ENCODE assay signal across 9 cellular contexts in genomic region chr16:84806256-84806889, GRCh38. TPM values are rescaled to one million over a fixed set of nuclear protein-coding genes. Genes with fewer than 3 reads are reported as not detected.
DNase-seq lines count a peak whose midpoint lies in the region; ATAC-seq, FAIRE-seq and TF ChIP-seq lines count a peak whose summit lies in the region.
"Had no signal": no experiment of that assay in that cellular context is flagged by ENCODE, and none has a peak within 500 bp of the region (broad histone marks: within the 10 kb centered on the region; RNA-seq: fewer than 3 reads in every experiment).

No MANE protein-coding gene starts in this region.

- H4K20me1 ChIP-seq in BLaER1 treated with 17β-estradiol and CSF1 and Interleukin-3, amounts not matched to agents 10 nM and 100 nM = no peaks in the 10 kb centered on the region
- H4K20me1 ChIP-seq in HepG2 (ENCODE audit: insufficient read depth, low read length) = no peaks in the 10 kb centered on the region

- TF ChIP-seq CTCF in HepG2 (CRISPR knock-in tag; IDR thresholded peaks at IDR 0.05) (no peak), prostate gland (IDR thresholded peaks at IDR 0.05) (no peak)

- DNase-seq in KBM-7 (peak; percentile 91), amniotic stem cell (lab: John Stamatoyannopoulos, UW) (peak; percentile 85), HepG2 (ENCODE audit: low spot score) (no peak), cortex of kidney (lab: John Stamatoyannopoulos, UW) (no peak), prostate gland (ENCODE audit: low spot score) (no peak)

- CTCF ChIA-PET in HepG2 (lab: Yijun Ruan, JAX; ENCODE audit: low intra/inter-chr PET ratio, low total read pairs) = no interaction called here

- TF ChIP-seq EP300 in HepG2 (IDR thresholded peaks at IDR 0.05; ENCODE audit: low read depth in 2 of 2, low read length in 2 of 2) (no peak), HepG2 (CRISPR knock-in tag; IDR thresholded peaks at IDR 0.05; ENCODE audit: borderline replicate concordance) (no peak)

- H2AFZ ChIP-seq in HepG2 (ENCODE audit: low read length) = no peak overlapping the region

- ATAC-seq in HepG2 (peak; percentile 85), HG03457 (IDR thresholded peaks at IDR 0.05; ENCODE audit: unreplicated experiment) (no peak), GM19035 (IDR thresholded peaks at IDR 0.05; ENCODE audit: unreplicated experiment) (no peak)

- TF ChIP-seq RAD21 in HepG2 (CRISPR knock-in tag; IDR thresholded peaks at IDR 0.05) = no peak

- H3K9me3 ChIP-seq in BLaER1 treated with 17β-estradiol and CSF1 and Interleukin-3, amounts not matched to agents 10 nM and 100 nM (replicated peaks in 1 of 11) = peaks cover 0 to under 1% (median 0%) of the 10 kb centered on the region in 11 experiments; a peak in 1 of 22 replicates
- no peaks in the 10 kb centered on the region for H3K9me3 ChIP-seq in HepG2 (ENCODE audit: low read length)
- no peaks in the 10 kb centered on the region for H3K9me3 ChIP-seq in prostate gland
- H3K9me3 ChIP-seq: ascending aorta had no signal

- H3K4me2 ChIP-seq in BLaER1 treated with 17β-estradiol and CSF1 and Interleukin-3, amounts not matched to agents 10 nM and 100 nM = peak overlapping the region; percentile 67 to 95 (median 89)
- peak overlapping the region; percentile 8; the same call in 1 of the 2 replicates for H3K4me2 ChIP-seq in HepG2 (ENCODE audit: low read depth, low read length)

- no peaks in the 10 kb centered on the region for H3K27me3 ChIP-seq in BLaER1 treated with 17β-estradiol and CSF1 and Interleukin-3, amounts not matched to agents 10 nM and 100 nM
- H3K27me3 ChIP-seq in HepG2 (ENCODE audit: control insufficient read depth in 1 of 2, insufficient read depth in 2 of 2, low read length in 2 of 2) (peaks cover 0 to 62% of the 10 kb centered on the region in 2 experiments; a peak in 4 of 5 replicates), prostate gland (replicated peaks; ENCODE audit: insufficient read depth) (no peaks in the 10 kb centered on the region)
- H3K27me3 ChIP-seq: ascending aorta had no signal

- BruUV-seq in HepG2 (replicated peaks; lab: Mats Ljungman, UMichigan) = no TSS peak

- no peaks in the 10 kb centered on the region for H3K36me3 ChIP-seq in BLaER1 treated with 17β-estradiol and CSF1 and Interleukin-3, amounts not matched to agents 10 nM and 100 nM
- H3K36me3 ChIP-seq in HepG2 (replicated peaks in 1 of 2; ENCODE audit: control insufficient read depth in 1 of 2, insufficient read depth in 2 of 2, low read length in 2 of 2) (no peaks in the 10 kb centered on the region), prostate gland (no peaks in the 10 kb centered on the region)
- H3K36me3 ChIP-seq: ascending aorta had no signal

- H3K4me1 ChIP-seq in BLaER1 treated with 17β-estradiol and CSF1 and Interleukin-3, amounts not matched to agents 10 nM and 100 nM = peaks cover 31 to 74% (median 63%) of the 10 kb centered on the region in 10 experiments
- H3K4me1 ChIP-seq in HepG2 (ENCODE audit: insufficient read depth, low read length) (peaks cover 7% of the 10 kb centered on the region; the same call in 1 of the 2 replicates), prostate gland (replicated peaks) (no peaks in the 10 kb centered on the region)
- H3K4me1 ChIP-seq: ascending aorta had no signal

- intact Hi-C loops in HepG2 (cut with micrococcal nuclease; ENCODE audit: unreplicated experiment) = no loop called here
- intact Hi-C loops in prostate gland (cut with DNase I) = no loop called here

- no peak for FAIRE-seq in HepG2 (lab: Jason Lieb, UNC)

- peak overlapping the region in 2 of 10 experiments; percentile 1 to 13; a peak in 5 of 20 replicates for H3K4me3 ChIP-seq in BLaER1 treated with 17β-estradiol and CSF1 and Interleukin-3, amounts not matched to agents 10 nM and 100 nM
- H3K4me3 ChIP-seq in HepG2 (replicated peaks in 1 of 3; ENCODE audit: insufficient read depth in 1 of 3, low read depth in 2 of 3, low read length in 3 of 3) (no peak overlapping the region; a peak in 1 of 6 replicates), prostate gland (no peak overlapping the region)
- H3K4me3 ChIP-seq: ascending aorta had no signal

- in situ Hi-C loops in KBM-7 (cut with MboI; ENCODE audit: low pct_unique_long_range_greater_than_20kb, low sequenced_read_pairs) = no loop called here
- in situ Hi-C loops in HepG2 (cut with HindIII; ENCODE audit: extremely low pct_ligation_motif_present, low pct_unique_long_range_greater_than_20kb) = no loop called here

- H3K9ac ChIP-seq in BLaER1 treated with 17β-estradiol and CSF1 and Interleukin-3, amounts not matched to agents 10 nM and 100 nM = peak overlapping the region in 9 of 11 experiments; percentile 21 to 61 (median 47); a peak in 15 of 22 replicates
- no peak overlapping the region for H3K9ac ChIP-seq in HepG2 (ENCODE audit: insufficient read depth, low read depth, low read length)

- no peak for TF ChIP-seq POLR2A in HepG2 (IDR thresholded peaks at IDR 0.05; ENCODE audit: insufficient read depth in 1 of 2, low read depth in 2 of 2, low read length in 2 of 2)
- no peak for TF ChIP-seq POLR2A in prostate gland (IDR thresholded peaks at IDR 0.05)

- POLR2A ChIA-PET in HepG2 (lab: Yijun Ruan, JAX) = no interaction called here

- no peaks in the 10 kb centered on the region for H3K79me2 ChIP-seq in HepG2 (ENCODE audit: insufficient read depth, low read length)

- WGBS in HepG2 (ENCODE audit: low lambda C conversion rate) = 38% methylated on average over 17 of the region's 26 CpGs
- 55% methylated on average over 26 of the region's 26 CpGs for WGBS in prostate gland

- peak overlapping the region in 10 of 11 experiments; percentile 32 to 92 (median 74); a peak in 18 of 22 replicates for H3K27ac ChIP-seq in BLaER1 treated with 17β-estradiol and CSF1 and Interleukin-3, amounts not matched to agents 10 nM and 100 nM
- H3K27ac ChIP-seq in HepG2 (ENCODE audit: extremely low read length, insufficient read depth, low read length) (no peak overlapping the region), prostate gland (no peak overlapping the region)
- H3K27ac ChIP-seq: ascending aorta had no signal

TF ChIP-seq in HepG2, 621 proteins besides CTCF, POLR2A, EP300 and RAD21 (continues in another document):
- TF ChIP-seq GABPB1 (CRISPR knock-in tag; IDR thresholded peaks at IDR 0.05) = peak; percentile 60
- peak; percentile 36; the same call in 1 of the 2 replicates for TF ChIP-seq ZBTB38 (CRISPR knock-in tag; IDR thresholded peaks at IDR 0.05)
- TF ChIP-seq ZNF891 (CRISPR knock-in tag; IDR thresholded peaks at IDR 0.05) = no peak
- TF ChIP-seq ZNF687 (CRISPR knock-in tag; IDR thresholded peaks at IDR 0.05) = peak; percentile 57
- no peak for TF ChIP-seq SSRP1 (CRISPR knock-in tag; IDR thresholded peaks at IDR 0.05)
- TF ChIP-seq TEAD3 (CRISPR knock-in tag; optimal IDR thresholded peaks at IDR 0.05; ENCODE audit: borderline replicate concordance) = peak; percentile 19
- no peak for TF ChIP-seq AKAP8 (CRISPR knock-in tag; IDR thresholded peaks at IDR 0.05)

RNA-seq across cellular contexts. Expression of gene CRISPLD2, which starts 13.4 kb away (rescaled TPM):
- total RNA-seq in HepG2 (2016; rRNA removed; fragmentation: Illumina TruSeq; extraction: Trizol) = 0.14 and 0.31 TPM in 2 replicates
- not detected in 2 replicates for total RNA-seq in HepG2 (2016; cell fraction: cytosol; rRNA removed; fragmentation: Illumina TruSeq; extraction: Trizol; ENCODE audit: low read depth)
- total RNA-seq in HepG2 (2016; cell fraction: insoluble cytoplasmic fraction; rRNA removed; fragmentation: Illumina TruSeq; extraction: Trizol) = 0.15 TPM in 2 replicates
- total RNA-seq in HepG2 (2016; cell fraction: membrane; rRNA removed; fragmentation: Illumina TruSeq; extraction: Trizol) = not detected in 2 replicates
- total RNA-seq in HepG2 (2016; cell fraction: nucleus; rRNA removed; fragmentation: Illumina TruSeq; extraction: Trizol) = not detected in 2 replicates
- 0.04 and 0.25 TPM in 2 replicates for polyA plus RNA-seq in HepG2 (2011; rRNA removed)
- 0.05 and 0.15 TPM in 2 replicates for polyA plus RNA-seq in HepG2 (2011; cell fraction: cytosol; rRNA removed)
- 0.08 and 0.17 TPM in 2 replicates for polyA plus RNA-seq in HepG2 (2011; cell fraction: nucleus; rRNA removed)
- polyA plus RNA-seq in HepG2 (2012) = 0.07 and 0.31 TPM in 2 replicates
- not detected in 2 replicates for polyA plus RNA-seq in HepG2 (2016; cell fraction: cytosol; fragmentation: Illumina TruSeq; extraction: Trizol; ENCODE audit: low read depth)
- not detected in 2 replicates for polyA plus RNA-seq in HepG2 (2016; cell fraction: insoluble cytoplasmic fraction; fragmentation: Illumina TruSeq; extraction: Trizol; ENCODE audit: low read depth)
- not detected in 2 replicates for polyA plus RNA-seq in HepG2 (2016; cell fraction: membrane; fragmentation: Illumina TruSeq; extraction: Trizol; ENCODE audit: low read depth)
- polyA plus RNA-seq in HepG2 (2016; cell fraction: nucleus; fragmentation: Illumina TruSeq; extraction: Trizol; ENCODE audit: insufficient read depth, low read depth) = 0.33 TPM in 1 of 2 replicates, not detected in the other
- polyA minus RNA-seq in HepG2 (2011; rRNA and poly(A)+ RNA removed; ENCODE audit: low replicate concordance) = 0.44 and 0.89 TPM in 2 replicates
- polyA minus RNA-seq in HepG2 (2011; cell fraction: cytosol; rRNA and poly(A)+ RNA removed) = not detected in 2 replicates
- 0.25 and 0.77 TPM in 2 replicates for polyA minus RNA-seq in HepG2 (2011; cell fraction: nucleus; rRNA and poly(A)+ RNA removed)
- 100 to 1,000 TPM; 186 to 226 TPM for total RNA-seq in prostate gland

Comparison
In these comparisons a context has a peak if more than half of its experiments do, and no peak if none do; other contexts are left out.
1. H3K27ac ChIP-seq: peak in BLaER1 treated with 17β-estradiol and CSF1 and Interleukin-3, amounts not matched to agents 10 nM and 100 nM (10 of 11); none in HepG2 (single experiment) and prostate gland (0 of 2).
2. DNase-seq: peak in KBM-7 (single experiment) and amniotic stem cell (single experiment); none in HepG2 (single experiment), cortex of kidney (single experiment) and prostate gland (single experiment).
3. RNA of gene CRISPLD2, which starts 13.4 kb away (total RNA-seq): 186 to 226 TPM in prostate gland; 0.14 to 0.31 TPM in HepG2; every median in the first group is over 100 times any median in the second.